21 cellular contexts compared by ENCODE assay signal in genomic region chr7:2606539-2606936, GRCh38. TPM values are rescaled to one million over a fixed set of nuclear protein-coding genes. Genes with fewer than 3 reads are reported as not detected.
DNase-seq lines count a peak whose midpoint lies in the region; ATAC-seq, FAIRE-seq and TF ChIP-seq lines count a peak whose summit lies in the region.
"Had no signal": no experiment of that assay in that cellular context is flagged by ENCODE, and none has a peak within 500 bp of the region (broad histone marks: within the 10 kb centered on the region; RNA-seq: fewer than 3 reads in every experiment).

No MANE protein-coding gene starts in this region.

- no peak for FAIRE-seq in GM12891 (lab: Jason Lieb, UNC)
- FAIRE-seq: keratinocyte had no signal

- H3K4me2 ChIP-seq in osteoblast (ENCODE audit: insufficient read depth, low read length), result peak overlapping the region; percentile 52

- POLR2A ChIA-PET in A673 (lab: Charles Lee; ENCODE audit: low non-redundant PET), result no interaction called here

- no peaks in the 10 kb centered on the region for H3K36me3 ChIP-seq in osteoblast (ENCODE audit: insufficient read depth, low read length)
- H3K36me3 ChIP-seq in thoracic aorta, result no peaks in the 10 kb centered on the region
- H3K36me3 ChIP-seq in A673 (ENCODE audit: insufficient read depth, low read length, poor library complexity, severe bottlenecking), result peaks cover 3% of the 10 kb centered on the region
- H3K36me3 ChIP-seq: prostate gland had no signal

- no peaks in the 10 kb centered on the region for H3K9me3 ChIP-seq in osteoblast (ENCODE audit: low read depth, low read length)
- H3K9me3 ChIP-seq in thoracic aorta, result no peaks in the 10 kb centered on the region
- no peaks in the 10 kb centered on the region for H3K9me3 ChIP-seq in A673 (ENCODE audit: low read depth, low read length, poor library complexity, severe bottlenecking)
- H3K9me3 ChIP-seq: prostate gland, tibial nerve had no signal

- H3K27ac Mint-ChIP-seq in glutamatergic neuron (ENCODE audit: unreplicated experiment), result no peak overlapping the region
- H3K27ac Mint-ChIP-seq: effector memory CD8-positive, alpha-beta T cell; natural killer cell; stimulated activated effector memory CD8-positive, alpha-beta T cell treated with anti-CD3 and anti-CD28 coated beads, Interleukin-12 subunit alpha, Interleukin-12 subunit beta, amount 100 ng/mL, for 72 hours had no signal

- BruUV-seq in A673 (replicated peaks; lab: Mats Ljungman, UMichigan), result no TSS peak

- peaks cover 11% of the 10 kb centered on the region for H3K4me1 Mint-ChIP-seq in glutamatergic neuron (ENCODE audit: low read depth, unreplicated experiment)

- TF ChIP-seq POLR2A in GM12891 (IDR thresholded peaks at IDR 0.05; ENCODE audit: low read depth, low read length), result no peak

- no peaks in the 10 kb centered on the region for H3K79me2 ChIP-seq in osteoblast (ENCODE audit: insufficient read depth, low read length)

- H3K27me3 ChIP-seq in osteoblast (ENCODE audit: insufficient read depth, low read length), result no peaks in the 10 kb centered on the region
- no peaks in the 10 kb centered on the region for H3K27me3 ChIP-seq in thoracic aorta (replicated peaks; ENCODE audit: insufficient read depth)
- H3K27me3 ChIP-seq in A673 (replicated peaks; ENCODE audit: insufficient read depth, low read depth, low read length, poor library complexity), result no peaks in the 10 kb centered on the region
- H3K27me3 ChIP-seq: tibial nerve had no signal

- H3K27ac ChIP-seq in angular gyrus (ENCODE audit: low read depth, low read length) (peak overlapping the region; percentile 5), osteoblast (ENCODE audit: low read depth, low read length) (no peak overlapping the region), thoracic aorta (peak overlapping the region; percentile 68 to 69), A673 (ENCODE audit: low read depth, low read length, poor library complexity, severe bottlenecking) (no peak overlapping the region)
- H3K27ac ChIP-seq: prostate gland had no signal

- no peak overlapping the region for H2AFZ ChIP-seq in osteoblast (ENCODE audit: low read length)

- ATAC-seq in thoracic aorta (ENCODE audit: insufficient number of reproducible peaks, low FRiP score, low read depth) (no peak), GM21360 (IDR thresholded peaks at IDR 0.05; ENCODE audit: unreplicated experiment) (no peak)
- ATAC-seq: effector memory CD8-positive, alpha-beta T cell; natural killer cell; stimulated activated effector memory CD8-positive, alpha-beta T cell treated with anti-CD3 and anti-CD28 coated beads, Interleukin-12 subunit alpha, Interleukin-12 subunit beta, amount 100 ng/mL, for 72 hours had no signal

- no peaks in the 10 kb centered on the region for H3K36me3 Mint-ChIP-seq in glutamatergic neuron (ENCODE audit: unreplicated experiment)
- H3K36me3 Mint-ChIP-seq: natural killer cell; stimulated activated effector memory CD8-positive, alpha-beta T cell treated with anti-CD3 and anti-CD28 coated beads, Interleukin-12 subunit alpha, Interleukin-12 subunit beta, amount 100 ng/mL, for 72 hours had no signal

- no peak overlapping the region for H3K4me3 ChIP-seq in osteoblast (ENCODE audit: insufficient read depth, low read length)
- H3K4me3 ChIP-seq in thoracic aorta, result peak overlapping the region; percentile 5
- H3K4me3 ChIP-seq in A673 (ENCODE audit: low read depth, low read length, poor library complexity, severe bottlenecking), result no peak overlapping the region
- H3K4me3 ChIP-seq: prostate gland, tibial nerve had no signal

- peaks cover 6% of the 10 kb centered on the region for H3K9me3 Mint-ChIP-seq in glutamatergic neuron (ENCODE audit: unreplicated experiment)
- H3K9me3 Mint-ChIP-seq: central memory CD8-positive, alpha-beta T cell; effector memory CD8-positive, alpha-beta T cell; natural killer cell; stimulated activated effector memory CD8-positive, alpha-beta T cell treated with anti-CD3 and anti-CD28 coated beads, Interleukin-12 subunit alpha, Interleukin-12 subunit beta, amount 100 ng/mL, for 72 hours had no signal

- DNase-seq in glutamatergic neuron, result peak; percentile 63
- DNase-seq in osteoblast (ENCODE audit: insufficient read length, low spot score, missing footprints), result peak; percentile 91
- no peak for DNase-seq in thoracic aorta (ENCODE audit: low spot score)
- no peak for DNase-seq in GM12891 (ENCODE audit: insufficient read length, low spot score)
- no peak for DNase-seq in A673 (ENCODE audit: low spot score)
- DNase-seq in stimulated activated naive CD4-positive, alpha-beta T cell (lab: John Stamatoyannopoulos, UW), result no peak
- DNase-seq: amygdala; effector memory CD8-positive, alpha-beta T cell; EL; Kasumi-1; natural killer cell; NCI-H1105 treated with DMSO at 0.1 percent for 48 hours; NCI-H2081 treated with DMSO at 0.1 percent for 48 hours; NCI-H510A had no signal

- intact Hi-C loops in A673 (cut with micrococcal nuclease; ENCODE audit: unreplicated experiment), result no loop called here

- H3K27me3 Mint-ChIP-seq in glutamatergic neuron (ENCODE audit: unreplicated experiment), result peaks cover 2% of the 10 kb centered on the region
- H3K27me3 Mint-ChIP-seq: central memory CD8-positive, alpha-beta T cell; effector memory CD8-positive, alpha-beta T cell had no signal

- H3K4me1 ChIP-seq in osteoblast (ENCODE audit: insufficient read depth, low read length), result no peaks in the 10 kb centered on the region
- peaks cover 10 to 19% of the 10 kb centered on the region in 2 donors for H3K4me1 ChIP-seq in thoracic aorta (ENCODE audit: control insufficient read depth in 1 of 2, low read depth in 2 of 2)
- no peaks in the 10 kb centered on the region for H3K4me1 ChIP-seq in A673 (ENCODE audit: insufficient read depth, low read length, poor library complexity, severe bottlenecking)
- H3K4me1 ChIP-seq: prostate gland had no signal

- no peak for TF ChIP-seq CTCF in glutamatergic neuron (IDR thresholded peaks at IDR 0.05; ENCODE audit: partially characterized antibody, unreplicated experiment)
- no peak for TF ChIP-seq CTCF in osteoblast (IDR thresholded peaks at IDR 0.05; ENCODE audit: extremely low read depth, low read depth, low read length)
- no peak for TF ChIP-seq CTCF in thoracic aorta (IDR thresholded peaks at IDR 0.05)
- no peak for TF ChIP-seq CTCF in A673 (conservative IDR thresholded peaks at IDR 0.05; ENCODE audit: low read depth, low read length)

- H4K20me1 ChIP-seq in osteoblast (ENCODE audit: insufficient read depth, low read length), result no peaks in the 10 kb centered on the region

- H3K4me3 Mint-ChIP-seq in glutamatergic neuron (ENCODE audit: unreplicated experiment), result no peak overlapping the region
- H3K4me3 Mint-ChIP-seq: central memory CD8-positive, alpha-beta T cell; effector memory CD8-positive, alpha-beta T cell; natural killer cell; stimulated activated effector memory CD8-positive, alpha-beta T cell treated with anti-CD3 and anti-CD28 coated beads, Interleukin-12 subunit alpha, Interleukin-12 subunit beta, amount 100 ng/mL, for 72 hours had no signal

- CTCF ChIA-PET in A673 (lab: Charles Lee), result no interaction called here

TF ChIP-seq in GM12891, 5 proteins besides CTCF, POLR2A, EP300 and RAD21:
- TF ChIP-seq TAF1 (IDR thresholded peaks at IDR 0.05; ENCODE audit: low read depth, low read length) (no peak), PAX5 (IDR thresholded peaks at IDR 0.05; ENCODE audit: insufficient read depth, low read length, severe bottlenecking) (no peak), POLR2AphosphoS5 (IDR thresholded peaks at IDR 0.05; ENCODE audit: low read depth, low read length) (no peak), POU2F2 (IDR thresholded peaks at IDR 0.05; ENCODE audit: low read depth, low read length) (no peak), SPI1 (IDR thresholded peaks at IDR 0.05; ENCODE audit: low read depth, low read length) (no peak)
TF ChIP-seq in GM12891: peak in this region for 0.

RNA-seq across cellular contexts. Expression of gene TTYH3, which starts 25.2 kb away (rescaled TPM):
- total RNA-seq in glutamatergic neuron (ENCODE audit: unreplicated experiment) (324 TPM), osteoblast (28.3 and 29.0 TPM in 2 replicates), thoracic aorta (10 to 100 TPM; 58.6 to 69.3 TPM), A673 (2021) (248 and 256 TPM in 2 replicates)
- 23.3 TPM for polyA plus RNA-seq in GM12891 (2012; ENCODE audit: low read depth, missing spikeins)

RNA-seq across cellular contexts. Expression of gene IQCE, which starts 47.8 kb away (rescaled TPM):
- total RNA-seq in glutamatergic neuron (ENCODE audit: unreplicated experiment) (12.0 TPM), osteoblast (15.3 and 18.8 TPM in 2 replicates), thoracic aorta (10 to 100 TPM; 10.6 to 40.1 TPM), A673 (2021) (35.4 and 42.8 TPM in 2 replicates)
- polyA plus RNA-seq in GM12891 (2012; ENCODE audit: low read depth, missing spikeins), result 2.6 TPM

RNA-seq across cellular contexts. Expression of gene BRAT1, which starts 51.2 kb away (rescaled TPM):
- total RNA-seq in glutamatergic neuron (ENCODE audit: unreplicated experiment) (30.5 TPM), osteoblast (23.9 and 28.2 TPM in 2 replicates), thoracic aorta (10 to 100 TPM; 28.8 to 43.6 TPM), A673 (2021) (47.9 and 48.8 TPM in 2 replicates)
- 13.5 TPM for polyA plus RNA-seq in GM12891 (2012; ENCODE audit: low read depth, missing spikeins)

Comparison
In these comparisons a context has a peak if more than half of its experiments do, and no peak if none do; other contexts are left out.
1. H3K27ac ChIP-seq: peak in angular gyrus (single experiment) and thoracic aorta (2 of 2); none in osteoblast (single experiment) and A673 (single experiment).
2. DNase-seq: peak in glutamatergic neuron (single experiment) and osteoblast (single experiment); none in thoracic aorta (single experiment), GM12891 (single experiment), A673 (single experiment) and stimulated activated naive CD4-positive, alpha-beta T cell (0 of 6).